ENCODE assay signal across 8 cellular contexts in the genomic region with DNA sequence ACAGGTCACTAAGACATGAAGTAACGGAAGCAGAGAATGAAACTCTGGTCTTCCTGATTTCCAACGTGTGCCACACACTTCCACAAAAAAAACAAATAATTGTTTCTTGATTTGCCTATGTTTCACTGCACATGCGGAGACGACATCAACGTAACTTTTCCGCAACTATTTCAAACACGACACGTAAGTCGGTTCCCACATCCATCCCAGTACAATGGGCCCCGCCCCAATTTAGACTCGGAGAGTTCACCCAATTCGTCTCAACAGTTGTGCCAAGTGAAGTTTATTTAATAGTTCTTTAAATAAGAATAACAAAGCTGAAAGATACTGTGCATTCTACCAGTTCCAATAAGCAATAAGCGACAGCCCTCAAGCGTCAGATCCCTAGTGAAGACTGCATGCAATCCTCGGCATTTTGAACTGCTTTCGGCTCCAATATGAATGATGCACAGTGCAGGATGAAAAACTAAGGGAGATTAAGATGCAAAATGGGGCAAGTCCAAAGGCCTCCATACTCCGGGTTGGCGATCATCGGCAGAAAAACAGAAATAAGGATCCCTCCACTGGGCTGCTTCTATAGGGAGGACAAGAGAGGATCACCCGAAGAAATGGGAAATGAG. TPM values are rescaled to one million over a fixed set of nuclear protein-coding genes. Genes with fewer than 3 reads are reported as not detected.
A peak's percentile ranks its signal among the peaks of the same experiment; 100 is the strongest.
DNase-seq lines count a peak whose midpoint lies in the region; TF ChIP-seq lines count a peak whose summit lies in the region.

No MANE protein-coding gene starts in this region.

- DNase-seq in cardiac muscle cell (ENCODE audit: low read depth in 1 of 2, low spot score in 1 of 2) (peak; percentile 22 to 53), cardiac septum (ENCODE audit: low spot score) (no peak), MV-4-11 (lab: John Stamatoyannopoulos, UW) (peak; percentile 34), ascending aorta (ENCODE audit: low spot score in 2 of 2) (no peak), immature natural killer cell (no peak), NOMO-1 treated with dmso at 0.1 percent for 144 hours (lab: John Stamatoyannopoulos, UW; ENCODE audit: unreplicated experiment) (no peak), middle frontal gyrus (ENCODE audit: extremely low spot score, low spot score) (no peak)
- peak; percentile 38 to 43 for DNase-seq in stimulated activated CD4-positive, alpha-beta T cell treated with anti-CD3 and anti-CD28 coated beads, Interleukin-2, amount 100 ng/mL, for 24 hours

- peaks cover 29 to 33% of the 10 kb centered on the region in 2 donors for H3K4me1 Mint-ChIP-seq in immature natural killer cell

- H3K4me1 ChIP-seq in cardiac muscle cell (ENCODE audit: low read depth): no peaks in the 10 kb centered on the region
- H3K4me1 ChIP-seq in ascending aorta: peaks cover 3 to 6% of the 10 kb centered on the region in 2 donors

- H3K4me3 ChIP-seq in cardiac muscle cell: peak overlapping the region; percentile 77
- H3K4me3 ChIP-seq in ascending aorta: peak overlapping the region; percentile 76 to 99

- H3K4me3 Mint-ChIP-seq in immature natural killer cell: peak overlapping the region; percentile 96 to 100 (median 98)

- H3K27me3 ChIP-seq in cardiac muscle cell: no peaks in the 10 kb centered on the region
- no peaks in the 10 kb centered on the region for H3K27me3 ChIP-seq in ascending aorta

- peaks cover 9 to 19% (median 17%) of the 10 kb centered on the region in 3 donors for H3K27me3 Mint-ChIP-seq in immature natural killer cell (ENCODE audit: low read depth in 3 of 3)

- H3K36me3 ChIP-seq in cardiac muscle cell (peaks cover 15% of the 10 kb centered on the region), ascending aorta (peaks cover 26 to 31% of the 10 kb centered on the region in 2 donors)

- no peaks in the 10 kb centered on the region for H3K9me3 Mint-ChIP-seq in immature natural killer cell

- H3K27ac Mint-ChIP-seq in immature natural killer cell: peak overlapping the region; percentile 95 to 99 (median 97)

- H3K36me3 Mint-ChIP-seq in immature natural killer cell: peaks cover 0 to 3% (median 0%) of the 10 kb centered on the region in 3 donors

- peak overlapping the region; percentile 99 for H3K27ac ChIP-seq in cardiac muscle cell
- H3K27ac ChIP-seq in ascending aorta: peak overlapping the region; percentile 92 to 97

- intact Hi-C loops in cardiac septum (cut with DNase I): loop anchor here (5.0 kb wide), 1 partner anchor 350 kb away; the partner anchor contains the start of gene XPO1
- intact Hi-C loops in ascending aorta (cut with DNase I): loop anchor here (1.0 to 10.0 kb wide), 6 partner anchors 33 to 817 kb away; partner anchors contain the start of genes EHBP1, FAM161A, TMEM17 and USP34

- no peak for TF ChIP-seq CTCF in cardiac muscle cell (IDR thresholded peaks at IDR 0.05; ENCODE audit: low read depth, low read length)
- TF ChIP-seq CTCF in ascending aorta (IDR thresholded peaks at IDR 0.05): no peak

- no peaks in the 10 kb centered on the region for H3K9me3 ChIP-seq in cardiac muscle cell (ENCODE audit: low read depth)
- H3K9me3 ChIP-seq in ascending aorta: no peaks in the 10 kb centered on the region

RNA-seq across cellular contexts. Expression of gene CCT4, which starts 0.7 kb away (rescaled TPM):
- 123 and 125 TPM in 2 replicates for total RNA-seq in cardiac muscle cell
- 184 and 228 TPM in 2 replicates for polyA plus RNA-seq in cardiac muscle cell
- total RNA-seq in cardiac septum: 91.8 TPM
- total RNA-seq in ascending aorta: 35.3 TPM
- polyA plus RNA-seq in immature natural killer cell: 100 to 1,000 TPM; 110 to 119 (median 118) TPM

RNA-seq across cellular contexts. Expression of gene COMMD1, which starts 17.7 kb away (rescaled TPM):
- total RNA-seq in cardiac muscle cell (36.1 and 63.3 TPM in 2 replicates), cardiac septum (56.0 TPM), ascending aorta (31.8 TPM)
- polyA plus RNA-seq in cardiac muscle cell (83.6 and 94.0 TPM in 2 replicates), immature natural killer cell (10 to 100 TPM; 69.3 to 82.1 (median 78.9) TPM)

RNA-seq across cellular contexts. Expression of gene FAM161A, which starts 33.9 kb away (rescaled TPM):
- total RNA-seq in cardiac muscle cell: 3.3 and 4.5 TPM in 2 replicates
- 9.4 and 11.5 TPM in 2 replicates for polyA plus RNA-seq in cardiac muscle cell
- 1.9 TPM for total RNA-seq in cardiac septum
- total RNA-seq in ascending aorta: not detected
- polyA plus RNA-seq in immature natural killer cell: 1 to 10 TPM in 1 of 3 donors, under 1 TPM in 2; 0.49 to 3.0 (median 0.66) TPM

Comparison
In these comparisons a context has a peak if more than half of its experiments do, and no peak if none do; other contexts are left out.
1. DNase-seq: peak in cardiac muscle cell (2 of 2), MV-4-11 (single experiment) and stimulated activated CD4-positive, alpha-beta T cell treated with anti-CD3 and anti-CD28 coated beads, Interleukin-2, amount 100 ng/mL, for 24 hours (2 of 2); none in cardiac septum (single experiment), ascending aorta (0 of 2), immature natural killer cell (0 of 3), NOMO-1 treated with dmso at 0.1 percent for 144 hours (single experiment) and middle frontal gyrus (single experiment).